31 cellular contexts compared by ENCODE assay signal in the genomic region with DNA sequence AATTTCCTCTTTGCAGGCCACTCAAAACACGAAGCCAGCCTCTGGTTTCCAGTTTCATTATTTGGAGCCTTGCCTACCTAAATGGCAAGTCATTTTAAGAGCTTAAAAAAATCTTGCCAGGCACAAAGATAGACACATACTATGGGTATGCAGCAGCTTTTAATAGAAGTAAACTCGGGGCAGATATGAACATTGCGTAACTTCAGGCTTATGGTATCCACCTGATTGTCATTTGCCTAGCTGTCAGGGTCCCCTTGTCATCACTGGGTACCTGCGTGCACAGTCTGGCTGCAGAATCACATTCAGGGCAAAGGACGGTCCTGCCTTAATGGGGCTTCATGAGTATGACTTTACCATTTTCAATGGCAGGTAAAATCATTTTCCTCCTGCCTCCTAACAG.
DNase-seq lines count a peak whose midpoint lies in the region; ATAC-seq and TF ChIP-seq lines count a peak whose summit lies in the region.
"Had no signal": no experiment of that assay in that cellular context is flagged by ENCODE, and none has a peak within 500 bp of the region (broad histone marks: within the 10 kb centered on the region; RNA-seq: fewer than 3 reads in every experiment).

No MANE protein-coding gene starts in this region.

- H3K4me3 ChIP-seq in prostate gland: no peak overlapping the region
- H3K4me3 ChIP-seq: breast epithelium, SK-N-MC had no signal

- CTCF ChIA-PET in WTC11 (lab: Charles Lee): no interaction called here

- no peaks in the 10 kb centered on the region for H3K27me3 Mint-ChIP-seq in WTC11 (ENCODE audit: low read depth)
- H3K27me3 Mint-ChIP-seq: activated CD4-positive, alpha-beta T cell treated with anti-CD3 and anti-CD28 coated beads, Interleukin-2, amount 10 ng/mL, durations not matched to agents 24 days and 14 days; activated CD8-positive, alpha-beta memory T cell treated with anti-CD3 and anti-CD28 coated beads, Interleukin-2, amount 10 ng/mL, durations not matched to agents 7 days and 5 days had no signal

- DNase-seq in Right ventricle myocardium superior (no peak), prostate gland (ENCODE audit: low spot score) (peak; percentile 48), WTC11 (ENCODE audit: low spot score) (no peak), foreskin melanocyte (no peak), NCI-H1092 (lab: John Stamatoyannopoulos, UW) (no peak)
- DNase-seq: activated CD4-positive, alpha-beta T cell treated with anti-CD3 and anti-CD28 coated beads, Interleukin-2, amount 10 ng/mL, durations not matched to agents 24 days and 14 days; activated CD8-positive, alpha-beta memory T cell treated with anti-CD3 and anti-CD28 coated beads, Interleukin-2, amount 10 ng/mL, durations not matched to agents 7 days and 5 days; activated naive CD4-positive, alpha-beta T cell treated with Interleukin-2 at 50 U/mL for 16 hours; activated T-cell treated with anti-CD3 and anti-CD28 coated beads, Interleukin-2, amount 50 U/mL, for 72 hours; amniotic stem cell; BE2C; COR-L47; DMS79; H7; hippocampal formation; midbrain; natural killer cell; NCI-H1105 treated with DMSO at 0.1 percent for 48 hours; NCI-H2081; NCI-H226; RPMI8226; stimulated activated CD8-positive, alpha-beta memory T cell treated with anti-CD3 and anti-CD28 coated beads, Interleukin-4, amount 100 ng/mL, for 48 hours; T-helper 17 cell had no signal

- H3K27ac ChIP-seq in C4-2B (peak overlapping the region; percentile 64; the same call in 1 of the 2 replicates), VCaP (peak overlapping the region; percentile 62), prostate gland (peak overlapping the region in 1 of 2 donors; percentile 21)
- H3K27ac ChIP-seq: breast epithelium, SK-N-MC had no signal

- TF ChIP-seq CTCF in C4-2B (conservative IDR thresholded peaks at IDR 0.05): no peak
- no peak for TF ChIP-seq CTCF in VCaP (conservative IDR thresholded peaks at IDR 0.05)
- TF ChIP-seq CTCF in prostate gland (IDR thresholded peaks at IDR 0.05): no peak
- no peak for TF ChIP-seq CTCF in WTC11 (IDR thresholded peaks at IDR 0.05)

- ATAC-seq in Right ventricle myocardium superior (ENCODE audit: poor library complexity) (peak; percentile 96), esophagus mucosa (no peak), WTC11 (no peak)
- ATAC-seq: activated CD8-positive, alpha-beta memory T cell treated with anti-CD3 and anti-CD28 coated beads, Interleukin-2, amount 10 ng/mL, durations not matched to agents 7 days and 5 days; activated T-cell treated with anti-CD3 and anti-CD28 coated beads, Interleukin-2, amount 50 U/mL, for 72 hours; natural killer cell; sciatic nerve; T-helper 17 cell had no signal

- H3K27me3 ChIP-seq in prostate gland (replicated peaks; ENCODE audit: insufficient read depth): no peaks in the 10 kb centered on the region
- H3K27me3 ChIP-seq: BE2C, breast epithelium had no signal

- intact Hi-C loops in Right ventricle myocardium superior (cut with DNase I): loop anchor here (10.0 kb wide), 1 partner anchor 466 kb away; a partner anchor contains a TSS
- intact Hi-C loops in prostate gland (cut with DNase I): no loop called here

- no peak overlapping the region for H3K4me3 Mint-ChIP-seq in WTC11
- H3K4me3 Mint-ChIP-seq: activated CD4-positive, alpha-beta T cell treated with anti-CD3 and anti-CD28 coated beads, Interleukin-2, amount 10 ng/mL, durations not matched to agents 24 days and 14 days; activated CD8-positive, alpha-beta memory T cell treated with anti-CD3 and anti-CD28 coated beads, Interleukin-2, amount 10 ng/mL, durations not matched to agents 7 days and 5 days; activated T-cell treated with anti-CD3 and anti-CD28 coated beads, Interleukin-2, amount 50 U/mL, for 72 hours; dendritic cell treated with granulocyte-macrophage colony-stimulating factor and Interleukin-4, amounts not matched to agents 40 ng/mL and 50 ng/mL, for 4 days; natural killer cell; T-helper 17 cell; type B pancreatic cell had no signal

- H3K9me3 Mint-ChIP-seq in WTC11: peaks cover 4% of the 10 kb centered on the region
- H3K9me3 Mint-ChIP-seq: activated CD4-positive, alpha-beta T cell treated with anti-CD3 and anti-CD28 coated beads, Interleukin-2, amount 10 ng/mL, durations not matched to agents 24 days and 14 days; dendritic cell treated with granulocyte-macrophage colony-stimulating factor and Interleukin-4, amounts not matched to agents 40 ng/mL and 50 ng/mL, for 4 days; natural killer cell had no signal

- no peak overlapping the region for H3K27ac Mint-ChIP-seq in WTC11
- H3K27ac Mint-ChIP-seq: activated CD4-positive, alpha-beta T cell treated with anti-CD3 and anti-CD28 coated beads, Interleukin-2, amount 10 ng/mL, durations not matched to agents 24 days and 14 days; activated CD8-positive, alpha-beta memory T cell treated with anti-CD3 and anti-CD28 coated beads, Interleukin-2, amount 10 ng/mL, durations not matched to agents 7 days and 5 days; activated T-cell treated with anti-CD3 and anti-CD28 coated beads, Interleukin-2, amount 50 U/mL, for 72 hours; dendritic cell treated with granulocyte-macrophage colony-stimulating factor and Interleukin-4, amounts not matched to agents 40 ng/mL and 50 ng/mL, for 4 days; natural killer cell; T-helper 17 cell; type B pancreatic cell had no signal

- H3K4me1 ChIP-seq in prostate gland (replicated peaks): no peaks in the 10 kb centered on the region
- H3K4me1 ChIP-seq: BE2C, breast epithelium had no signal

- no peaks in the 10 kb centered on the region for H3K9me3 ChIP-seq in prostate gland
- H3K9me3 ChIP-seq: BE2C, breast epithelium had no signal

- no peaks in the 10 kb centered on the region for H3K36me3 ChIP-seq in prostate gland
- H3K36me3 ChIP-seq: BE2C, breast epithelium had no signal

- 35% methylated on average over 5 of the region's 5 CpGs for WGBS in prostate gland

- H3K4me1 Mint-ChIP-seq in WTC11: peaks cover 16% of the 10 kb centered on the region
- H3K4me1 Mint-ChIP-seq: activated CD4-positive, alpha-beta T cell treated with anti-CD3 and anti-CD28 coated beads, Interleukin-2, amount 10 ng/mL, durations not matched to agents 24 days and 14 days; T-helper 17 cell had no signal

- no peaks in the 10 kb centered on the region for H3K36me3 Mint-ChIP-seq in WTC11
- H3K36me3 Mint-ChIP-seq: activated CD8-positive, alpha-beta memory T cell treated with anti-CD3 and anti-CD28 coated beads, Interleukin-2, amount 10 ng/mL, durations not matched to agents 7 days and 5 days; natural killer cell; type B pancreatic cell had no signal

- POLR2A ChIA-PET in WTC11 (lab: Charles Lee): no interaction called here

- TF ChIP-seq POLR2A in prostate gland (IDR thresholded peaks at IDR 0.05): no peak

TF ChIP-seq in WTC11, 78 proteins besides CTCF, POLR2A, EP300 and RAD21 (continues in another document):
- TF ChIP-seq NR3C1 (CRISPR knock-in tag; conservative IDR thresholded peaks at IDR 0.05; ENCODE audit: low read depth): no peak
- TF ChIP-seq JUN (CRISPR knock-in tag; IDR thresholded peaks at IDR 0.05): no peak
- no peak for TF ChIP-seq TCF7 (CRISPR knock-in tag; IDR thresholded peaks at IDR 0.05; ENCODE audit: low read depth)
- TF ChIP-seq, protein P1, sequence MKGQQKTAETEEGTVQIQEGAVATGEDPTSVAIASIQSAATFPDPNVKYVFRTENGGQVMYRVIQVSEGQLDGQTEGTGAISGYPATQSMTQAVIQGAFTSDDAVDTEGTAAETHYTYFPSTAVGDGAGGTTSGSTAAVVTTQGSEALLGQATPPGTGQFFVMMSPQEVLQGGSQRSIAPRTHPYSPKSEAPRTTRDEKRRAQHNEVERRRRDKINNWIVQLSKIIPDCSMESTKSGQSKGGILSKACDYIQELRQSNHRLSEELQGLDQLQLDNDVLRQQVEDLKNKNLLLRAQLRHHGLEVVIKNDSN (CRISPR knock-in tag; IDR thresholded peaks at IDR 0.05): no peak
- TF ChIP-seq ZNF138 (CRISPR knock-in tag; conservative IDR thresholded peaks at IDR 0.05): no peak
- TF ChIP-seq EMX1 (CRISPR knock-in tag; IDR thresholded peaks at IDR 0.05): no peak
- TF ChIP-seq, protein P2, sequence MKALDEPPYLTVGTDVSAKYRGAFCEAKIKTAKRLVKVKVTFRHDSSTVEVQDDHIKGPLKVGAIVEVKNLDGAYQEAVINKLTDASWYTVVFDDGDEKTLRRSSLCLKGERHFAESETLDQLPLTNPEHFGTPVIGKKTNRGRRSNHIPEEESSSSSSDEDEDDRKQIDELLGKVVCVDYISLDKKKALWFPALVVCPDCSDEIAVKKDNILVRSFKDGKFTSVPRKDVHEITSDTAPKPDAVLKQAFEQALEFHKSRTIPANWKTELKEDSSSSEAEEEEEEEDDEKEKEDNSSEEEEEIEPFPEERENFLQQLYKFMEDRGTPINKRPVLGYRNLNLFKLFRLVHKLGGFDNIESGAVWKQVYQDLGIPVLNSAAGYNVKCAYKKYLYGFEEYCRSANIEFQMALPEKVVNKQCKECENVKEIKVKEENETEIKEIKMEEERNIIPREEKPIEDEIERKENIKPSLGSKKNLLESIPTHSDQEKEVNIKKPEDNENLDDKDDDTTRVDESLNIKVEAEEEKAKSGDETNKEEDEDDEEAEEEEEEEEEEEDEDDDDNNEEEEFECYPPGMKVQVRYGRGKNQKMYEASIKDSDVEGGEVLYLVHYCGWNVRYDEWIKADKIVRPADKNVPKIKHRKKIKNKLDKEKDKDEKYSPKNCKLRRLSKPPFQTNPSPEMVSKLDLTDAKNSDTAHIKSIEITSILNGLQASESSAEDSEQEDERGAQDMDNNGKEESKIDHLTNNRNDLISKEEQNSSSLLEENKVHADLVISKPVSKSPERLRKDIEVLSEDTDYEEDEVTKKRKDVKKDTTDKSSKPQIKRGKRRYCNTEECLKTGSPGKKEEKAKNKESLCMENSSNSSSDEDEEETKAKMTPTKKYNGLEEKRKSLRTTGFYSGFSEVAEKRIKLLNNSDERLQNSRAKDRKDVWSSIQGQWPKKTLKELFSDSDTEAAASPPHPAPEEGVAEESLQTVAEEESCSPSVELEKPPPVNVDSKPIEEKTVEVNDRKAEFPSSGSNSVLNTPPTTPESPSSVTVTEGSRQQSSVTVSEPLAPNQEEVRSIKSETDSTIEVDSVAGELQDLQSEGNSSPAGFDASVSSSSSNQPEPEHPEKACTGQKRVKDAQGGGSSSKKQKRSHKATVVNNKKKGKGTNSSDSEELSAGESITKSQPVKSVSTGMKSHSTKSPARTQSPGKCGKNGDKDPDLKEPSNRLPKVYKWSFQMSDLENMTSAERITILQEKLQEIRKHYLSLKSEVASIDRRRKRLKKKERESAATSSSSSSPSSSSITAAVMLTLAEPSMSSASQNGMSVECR (CRISPR knock-in tag; IDR thresholded peaks at IDR 0.05; ENCODE audit: borderline replicate concordance): no peak
- TF ChIP-seq IRF2 (CRISPR knock-in tag; IDR thresholded peaks at IDR 0.05; ENCODE audit: borderline replicate concordance, low read depth): no peak
